ENCODE assay signal across 1 cellular context in the genomic region with DNA sequence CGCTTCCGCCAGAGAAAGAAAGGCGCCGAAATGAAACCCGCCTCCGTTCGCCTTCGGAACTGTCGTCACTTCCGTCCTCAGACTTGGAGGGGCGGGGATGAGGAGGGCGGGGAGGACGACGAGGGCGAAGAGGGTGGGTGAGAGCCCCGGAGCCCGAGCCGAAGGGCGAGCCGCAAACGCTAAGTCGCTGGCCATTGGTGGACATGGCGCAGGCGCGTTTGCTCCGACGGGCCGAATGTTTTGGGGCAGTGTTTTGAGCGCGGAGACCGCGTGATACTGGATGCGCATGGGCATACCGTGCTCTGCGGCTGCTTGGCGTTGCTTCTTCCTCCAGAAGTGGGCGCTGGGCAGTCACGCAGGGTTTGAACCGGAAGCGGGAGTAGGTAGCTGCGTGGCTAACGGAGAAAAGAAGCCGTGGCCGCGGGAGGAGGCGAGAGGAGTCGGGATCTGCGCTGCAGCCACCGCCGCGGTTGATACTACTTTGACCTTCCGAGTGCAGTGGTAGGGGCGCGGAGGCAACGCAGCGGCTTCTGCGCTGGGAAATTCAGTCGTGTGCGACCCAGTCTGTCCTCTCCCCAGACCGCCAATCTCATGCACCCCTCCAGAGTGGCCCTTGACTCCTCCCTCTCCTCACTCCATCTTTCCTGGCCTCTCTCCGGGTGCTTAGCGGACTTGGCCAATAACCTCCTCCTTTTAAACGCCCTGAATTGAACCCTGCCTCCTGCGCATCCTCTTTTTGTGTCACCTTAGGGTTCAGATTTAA.
TF ChIP-seq lines count a peak whose summit lies in the region.

A gene with protein sequence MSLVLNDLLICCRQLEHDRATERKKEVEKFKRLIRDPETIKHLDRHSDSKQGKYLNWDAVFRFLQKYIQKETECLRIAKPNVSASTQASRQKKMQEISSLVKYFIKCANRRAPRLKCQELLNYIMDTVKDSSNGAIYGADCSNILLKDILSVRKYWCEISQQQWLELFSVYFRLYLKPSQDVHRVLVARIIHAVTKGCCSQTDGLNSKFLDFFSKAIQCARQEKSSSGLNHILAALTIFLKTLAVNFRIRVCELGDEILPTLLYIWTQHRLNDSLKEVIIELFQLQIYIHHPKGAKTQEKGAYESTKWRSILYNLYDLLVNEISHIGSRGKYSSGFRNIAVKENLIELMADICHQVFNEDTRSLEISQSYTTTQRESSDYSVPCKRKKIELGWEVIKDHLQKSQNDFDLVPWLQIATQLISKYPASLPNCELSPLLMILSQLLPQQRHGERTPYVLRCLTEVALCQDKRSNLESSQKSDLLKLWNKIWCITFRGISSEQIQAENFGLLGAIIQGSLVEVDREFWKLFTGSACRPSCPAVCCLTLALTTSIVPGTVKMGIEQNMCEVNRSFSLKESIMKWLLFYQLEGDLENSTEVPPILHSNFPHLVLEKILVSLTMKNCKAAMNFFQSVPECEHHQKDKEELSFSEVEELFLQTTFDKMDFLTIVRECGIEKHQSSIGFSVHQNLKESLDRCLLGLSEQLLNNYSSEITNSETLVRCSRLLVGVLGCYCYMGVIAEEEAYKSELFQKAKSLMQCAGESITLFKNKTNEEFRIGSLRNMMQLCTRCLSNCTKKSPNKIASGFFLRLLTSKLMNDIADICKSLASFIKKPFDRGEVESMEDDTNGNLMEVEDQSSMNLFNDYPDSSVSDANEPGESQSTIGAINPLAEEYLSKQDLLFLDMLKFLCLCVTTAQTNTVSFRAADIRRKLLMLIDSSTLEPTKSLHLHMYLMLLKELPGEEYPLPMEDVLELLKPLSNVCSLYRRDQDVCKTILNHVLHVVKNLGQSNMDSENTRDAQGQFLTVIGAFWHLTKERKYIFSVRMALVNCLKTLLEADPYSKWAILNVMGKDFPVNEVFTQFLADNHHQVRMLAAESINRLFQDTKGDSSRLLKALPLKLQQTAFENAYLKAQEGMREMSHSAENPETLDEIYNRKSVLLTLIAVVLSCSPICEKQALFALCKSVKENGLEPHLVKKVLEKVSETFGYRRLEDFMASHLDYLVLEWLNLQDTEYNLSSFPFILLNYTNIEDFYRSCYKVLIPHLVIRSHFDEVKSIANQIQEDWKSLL (N-terminal part only) (plus strand): TSS at position 382 of the 763 bp plus-strand sequence. CDS start 4,558 bp downstream, outside the sequence.

TF ChIP-seq in HepG2, 621 proteins besides CTCF, POLR2A, EP300 and RAD21 (continued from another document and continues in another):
- TF ChIP-seq E2F5 (CRISPR knock-in tag; conservative IDR thresholded peaks at IDR 0.05) (0 out of 2 replicates have a peak, but pooled peaks have one; percentile 37), ZHX2 (IDR thresholded peaks at IDR 0.05; ENCODE audit: low read depth) (peak; percentile 70; the same call in 1 of the 2 replicates), ZHX2 (CRISPR knock-in tag; IDR thresholded peaks at IDR 0.05; ENCODE audit: borderline replicate concordance) (no peak), MAF1 (CRISPR knock-in tag; IDR thresholded peaks at IDR 0.05; ENCODE audit: borderline replicate concordance) (no peak), ZNF326 (CRISPR knock-in tag; IDR thresholded peaks at IDR 0.05; ENCODE audit: borderline replicate concordance) (no peak), MIXL1 (CRISPR knock-in tag; IDR thresholded peaks at IDR 0.05) (peak; percentile 44; the same call in 1 of the 2 replicates), MTA3 (CRISPR knock-in tag; IDR thresholded peaks at IDR 0.05) (no peak), ZHX1 (CRISPR knock-in tag; IDR thresholded peaks at IDR 0.05; ENCODE audit: low read depth) (peak; percentile 92), THAP11 (CRISPR knock-in tag; IDR thresholded peaks at IDR 0.05) (peak; percentile 84), MIER2 (CRISPR knock-in tag; IDR thresholded peaks at IDR 0.05) (no peak), KDM5A (IDR thresholded peaks at IDR 0.05; ENCODE audit: borderline replicate concordance, low read length) (peak; percentile 66; the same call in 1 of the 2 replicates), MBD4 (IDR thresholded peaks at IDR 0.05; ENCODE audit: borderline replicate concordance, low read length) (no peak), KDM1A (CRISPR knock-in tag; IDR thresholded peaks at IDR 0.05) (no peak), NFE2L1 (CRISPR knock-in tag; IDR thresholded peaks at IDR 0.05; ENCODE audit: borderline replicate concordance) (no peak), JUND (CRISPR knock-in tag; IDR thresholded peaks at IDR 0.05) (no peak), ZKSCAN5 (CRISPR knock-in tag; IDR thresholded peaks at IDR 0.05) (peak; percentile 74; the same call in 1 of the 2 replicates), ZNF691 (CRISPR knock-in tag; IDR thresholded peaks at IDR 0.05; ENCODE audit: borderline replicate concordance, low read depth) (peak; percentile 87; the same call in 1 of the 2 replicates), ATM (IDR thresholded peaks at IDR 0.05; ENCODE audit: borderline replicate concordance) (no peak), ZNF10 (CRISPR knock-in tag; IDR thresholded peaks at IDR 0.05; ENCODE audit: borderline replicate concordance, low read depth) (no peak), ZNF781 (CRISPR knock-in tag; IDR thresholded peaks at IDR 0.05; ENCODE audit: borderline replicate concordance, not compliant biosample characterization) (peak; percentile 36), ZNF274 (CRISPR knock-in tag; IDR thresholded peaks at IDR 0.05) (no peak), JDP2 (CRISPR knock-in tag; IDR thresholded peaks at IDR 0.05; ENCODE audit: borderline replicate concordance) (no peak), ZNF572 (CRISPR knock-in tag; IDR thresholded peaks at IDR 0.05) (no peak), ZNF282 (IDR thresholded peaks at IDR 0.05; ENCODE audit: partially characterized antibody) (no peak), GPN1 (CRISPR knock-in tag; IDR thresholded peaks at IDR 0.05; ENCODE audit: borderline replicate concordance) (no peak), ATF1 (CRISPR knock-in tag; IDR thresholded peaks at IDR 0.05) (peak; percentile 84), ZNF546 (CRISPR knock-in tag; conservative IDR thresholded peaks at IDR 0.05) (no peak), HOXA5 (CRISPR knock-in tag; IDR thresholded peaks at IDR 0.05) (no peak; the same call in 1 of the 2 replicates), NFKBIZ (CRISPR knock-in tag; IDR thresholded peaks at IDR 0.05) (no peak; the same call in 1 of the 2 replicates), ZNF138 (CRISPR knock-in tag; IDR thresholded peaks at IDR 0.05; ENCODE audit: low read depth) (no peak), KLF13 (CRISPR knock-in tag; IDR thresholded peaks at IDR 0.05) (no peak), KLF9 (CRISPR knock-in tag; IDR thresholded peaks at IDR 0.05; ENCODE audit: low read depth) (no peak), HNRNPLL (IDR thresholded peaks at IDR 0.05; ENCODE audit: low read depth, low read length, poor library complexity, severe bottlenecking) (peak; percentile 96), RFX3 (CRISPR knock-in tag; IDR thresholded peaks at IDR 0.05) (no peak), ZFP90 (CRISPR knock-in tag; IDR thresholded peaks at IDR 0.05; ENCODE audit: borderline replicate concordance) (0 out of 2 replicates have a peak, but pooled peaks have one; percentile 0), KLF6 (CRISPR knock-in tag; IDR thresholded peaks at IDR 0.05) (no peak; the same call in 1 of the 2 replicates), RBM22 (optimal IDR thresholded peaks at IDR 0.05; ENCODE audit: low read length) (no peak), RARA (CRISPR knock-in tag; IDR thresholded peaks at IDR 0.05) (no peak), ZFP36L1 (CRISPR knock-in tag; IDR thresholded peaks at IDR 0.05) (no peak), ZEB1 (IDR thresholded peaks at IDR 0.05; ENCODE audit: insufficient replicate concordance, low read depth) (peak; percentile 32), ZNF563 (CRISPR knock-in tag; IDR thresholded peaks at IDR 0.05) (no peak), ETV6 (CRISPR knock-in tag; conservative IDR thresholded peaks at IDR 0.05) (no peak), ATF2 (CRISPR knock-in tag; IDR thresholded peaks at IDR 0.05) (peak; percentile 64; the same call in 1 of the 2 replicates), ZNF256 (CRISPR knock-in tag; conservative IDR thresholded peaks at IDR 0.05) (no peak), SMAD3 (CRISPR knock-in tag; IDR thresholded peaks at IDR 0.05) (0 out of 2 replicates have a peak, but pooled peaks have one; percentile 41), SCMH1 (CRISPR knock-in tag; IDR thresholded peaks at IDR 0.05; ENCODE audit: borderline replicate concordance) (no peak), ZNF761 (CRISPR knock-in tag; conservative IDR thresholded peaks at IDR 0.05) (peak; percentile 69; the same call in 1 of the 2 replicates), ZNF703 (CRISPR knock-in tag; IDR thresholded peaks at IDR 0.05; ENCODE audit: borderline replicate concordance) (no peak)
- TF ChIP-seq, protein P1, sequence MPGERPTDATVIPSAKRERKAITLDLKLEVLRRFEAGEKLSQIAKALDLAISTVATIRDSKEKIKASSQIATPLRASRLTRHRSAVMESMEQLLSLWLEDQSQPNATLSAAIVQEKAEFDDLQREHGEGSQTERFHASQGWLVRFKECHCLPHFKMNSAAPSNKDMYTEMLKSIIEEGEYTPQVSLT (CRISPR knock-in tag; IDR thresholded peaks at IDR 0.05; ENCODE audit: borderline replicate concordance, low read depth): no peak
